24 cellular contexts compared by ENCODE assay signal in genomic region chr10:74027702-74028101, GRCh38. TPM values are rescaled to one million over a fixed set of nuclear protein-coding genes. Genes with fewer than 3 reads are reported as not detected.
DNase-seq lines count a peak whose midpoint lies in the region; ATAC-seq and TF ChIP-seq lines count a peak whose summit lies in the region.
"Had no signal": no experiment of that assay in that cellular context is flagged by ENCODE, and none has a peak within 500 bp of the region (broad histone marks: within the 10 kb centered on the region; RNA-seq: fewer than 3 reads in every experiment).

No MANE protein-coding gene starts in this region.

- H3K27me3 Mint-ChIP-seq in endodermal cell (ENCODE audit: insufficient read depth), result peaks cover 41% of the 10 kb centered on the region
- H3K27me3 Mint-ChIP-seq in WTC11 (ENCODE audit: low read depth), result no peaks in the 10 kb centered on the region
- H3K27me3 Mint-ChIP-seq: activated naive CD8-positive, alpha-beta T cell treated with anti-CD3 and anti-CD28 coated beads, Interleukin-2, amount 10 ng/mL, durations not matched to agents 7 days and 5 days; CD8-positive, alpha-beta memory T cell had no signal

- peaks cover 62% of the 10 kb centered on the region for H3K4me1 Mint-ChIP-seq in stimulated activated effector memory CD8-positive, alpha-beta T cell treated with anti-CD3 and anti-CD28 coated beads, Interleukin-12 subunit alpha, Interleukin-12 subunit beta, amount 100 ng/mL, for 72 hours
- H3K4me1 Mint-ChIP-seq in endodermal cell (peaks cover 28% of the 10 kb centered on the region), WTC11 (peaks cover 46% of the 10 kb centered on the region)

- H3K27ac Mint-ChIP-seq in stimulated activated effector memory CD8-positive, alpha-beta T cell treated with anti-CD3 and anti-CD28 coated beads, Interleukin-12 subunit alpha, Interleukin-12 subunit beta, amount 100 ng/mL, for 72 hours, result peak overlapping the region; percentile 78
- H3K27ac Mint-ChIP-seq in endodermal cell (no peak overlapping the region), WTC11 (no peak overlapping the region)
- H3K27ac Mint-ChIP-seq: activated naive CD8-positive, alpha-beta T cell treated with anti-CD3 and anti-CD28 coated beads, Interleukin-2, amount 10 ng/mL, durations not matched to agents 7 days and 5 days; nephron progenitor cell had no signal

- H3K36me3 Mint-ChIP-seq in stimulated activated effector memory CD8-positive, alpha-beta T cell treated with anti-CD3 and anti-CD28 coated beads, Interleukin-12 subunit alpha, Interleukin-12 subunit beta, amount 100 ng/mL, for 72 hours, result peaks cover 11% of the 10 kb centered on the region
- H3K36me3 Mint-ChIP-seq in endodermal cell (ENCODE audit: low read depth) (peaks cover 46% of the 10 kb centered on the region), WTC11 (peaks cover 5% of the 10 kb centered on the region)

- no peak overlapping the region for H3K4me3 Mint-ChIP-seq in stimulated activated effector memory CD8-positive, alpha-beta T cell treated with anti-CD3 and anti-CD28 coated beads, Interleukin-12 subunit alpha, Interleukin-12 subunit beta, amount 100 ng/mL, for 72 hours
- no peak overlapping the region for H3K4me3 Mint-ChIP-seq in endodermal cell
- no peak overlapping the region for H3K4me3 Mint-ChIP-seq in WTC11
- H3K4me3 Mint-ChIP-seq: activated naive CD8-positive, alpha-beta T cell treated with anti-CD3 and anti-CD28 coated beads, Interleukin-2, amount 10 ng/mL, durations not matched to agents 7 days and 5 days; nephron progenitor cell had no signal

- H3K4me3 ChIP-seq in fibroblast of mammary gland (ENCODE audit: control insufficient read depth, low read depth, low read length) (no peak overlapping the region), endodermal cell (ENCODE audit: low read length) (no peak overlapping the region)
- H3K4me3 ChIP-seq: heart right ventricle, lung, right atrium auricular region, spleen, upper lobe of left lung had no signal

- DNase-seq in stimulated activated CD4-positive, alpha-beta T cell treated with anti-CD3 and anti-CD28 coated beads, Interleukin-4, amount 100 ng/mL, for 24 hours, result peak; percentile 8
- DNase-seq in stimulated activated CD4-positive, alpha-beta T cell treated with anti-CD3 and anti-CD28 coated beads, Interleukin-4, amount 100 ng/mL, for 1 hour, result no peak
- peak; percentile 65 for DNase-seq in RKO (ENCODE audit: low spot score)
- DNase-seq in fibroblast of mammary gland (ENCODE audit: low read depth), result peak; percentile 40
- DNase-seq in stimulated activated effector memory CD8-positive, alpha-beta T cell treated with anti-CD3 and anti-CD28 coated beads, Interleukin-12 subunit alpha, Interleukin-12 subunit beta, amount 100 ng/mL, for 72 hours (ENCODE audit: low spot score in 2 of 2), result no peak
- no peak for DNase-seq in dermis blood vessel endothelial cell
- no peak for DNase-seq in endodermal cell
- DNase-seq in WTC11 (ENCODE audit: low spot score), result no peak
- DNase-seq: activated CD4-positive, alpha-beta T cell treated with anti-CD3 and anti-CD28 coated beads for 4 hours; activated naive CD8-positive, alpha-beta T cell treated with anti-CD3 and anti-CD28 coated beads, Interleukin-2, amount 10 ng/mL, durations not matched to agents 7 days and 5 days; BE2C; CD8-positive, alpha-beta memory T cell; heart right ventricle; KG1; kidney glomerular epithelial cell; NCI-H1436; nephron progenitor cell; spleen; T-helper 2 cell; upper lobe of left lung had no signal

- WGBS in endodermal cell (ENCODE audit: insufficient coverage in 1 of 2, insufficient read length in 1 of 2), 2 experiments, result 83% methylated on average over 2 of the region's 2 CpGs; no CpG with 5 or more reads in 1 of the 2 experiments

- POLR2A ChIA-PET in WTC11 (lab: Charles Lee), result interaction anchor here (0.6 to 1.4 kb wide), 3 partner anchors 30 to 128 kb away, joined by 3 to 4 read pairs (median 4); partner anchors contain the start of gene VCL

- H3K36me3 ChIP-seq in endodermal cell (ENCODE audit: control insufficient read depth, insufficient read depth, low read length), result peaks cover 50% of the 10 kb centered on the region
- H3K36me3 ChIP-seq: BE2C, upper lobe of left lung had no signal

- peaks cover 6% of the 10 kb centered on the region for H3K4me1 ChIP-seq in endodermal cell (ENCODE audit: control insufficient read depth, insufficient read depth, low read length)
- H3K4me1 ChIP-seq: parathyroid adenoma had no signal

- H3K27ac ChIP-seq in endodermal cell (ENCODE audit: low read depth, low read length), result no peak overlapping the region
- H3K27ac ChIP-seq: heart right ventricle, parathyroid adenoma, spleen, upper lobe of left lung had no signal

- peak; percentile 57 for ATAC-seq in stimulated activated effector memory CD8-positive, alpha-beta T cell treated with anti-CD3 and anti-CD28 coated beads, Interleukin-12 subunit alpha, Interleukin-12 subunit beta, amount 100 ng/mL, for 72 hours
- ATAC-seq in WTC11, result no peak
- ATAC-seq: heart right ventricle, Right ventricle myocardium inferior had no signal

- peaks cover 6% of the 10 kb centered on the region for H3K27me3 ChIP-seq in endodermal cell (ENCODE audit: control insufficient read depth, insufficient read depth, low read length, poor library complexity, severe bottlenecking)
- H3K27me3 ChIP-seq: BE2C, heart right ventricle, right atrium auricular region, spleen, upper lobe of left lung had no signal

- no peak overlapping the region for H3K9ac ChIP-seq in endodermal cell (ENCODE audit: extremely low read depth, low read length, poor library complexity, severe bottlenecking)
- H3K9ac ChIP-seq: parathyroid adenoma had no signal

- CTCF ChIA-PET in WTC11 (lab: Charles Lee), result no interaction called here

- no peaks in the 10 kb centered on the region for H3K9me3 ChIP-seq in endodermal cell (ENCODE audit: control insufficient read depth, low read length)
- H3K9me3 ChIP-seq: BE2C, heart right ventricle, right atrium auricular region, spleen, upper lobe of left lung had no signal

- no peaks in the 10 kb centered on the region for H3K9me3 Mint-ChIP-seq in stimulated activated effector memory CD8-positive, alpha-beta T cell treated with anti-CD3 and anti-CD28 coated beads, Interleukin-12 subunit alpha, Interleukin-12 subunit beta, amount 100 ng/mL, for 72 hours
- H3K9me3 Mint-ChIP-seq in endodermal cell (no peaks in the 10 kb centered on the region), WTC11 (no peaks in the 10 kb centered on the region)
- H3K9me3 Mint-ChIP-seq: activated naive CD8-positive, alpha-beta T cell treated with anti-CD3 and anti-CD28 coated beads, Interleukin-2, amount 10 ng/mL, durations not matched to agents 7 days and 5 days; CD8-positive, alpha-beta memory T cell; nephron progenitor cell had no signal

- TF ChIP-seq CTCF in fibroblast of mammary gland (conservative IDR thresholded peaks at IDR 0.05; ENCODE audit: control insufficient read depth, insufficient read depth, low read depth, low read length), result no peak
- TF ChIP-seq CTCF in endodermal cell (conservative IDR thresholded peaks at IDR 0.05), result no peak
- no peak for TF ChIP-seq CTCF in WTC11 (IDR thresholded peaks at IDR 0.05)

TF ChIP-seq in WTC11, 78 proteins besides CTCF, POLR2A, EP300 and RAD21 (continues in another document):
- TF ChIP-seq TEAD1 (CRISPR knock-in tag; IDR thresholded peaks at IDR 0.05) (no peak), MXD4 (CRISPR knock-in tag; IDR thresholded peaks at IDR 0.05; ENCODE audit: borderline replicate concordance) (no peak), ATF3 (CRISPR knock-in tag; conservative IDR thresholded peaks at IDR 0.05) (no peak), ZNF671 (CRISPR knock-in tag; IDR thresholded peaks at IDR 0.05) (no peak), CREM (CRISPR knock-in tag; IDR thresholded peaks at IDR 0.05) (no peak), ATF1 (CRISPR knock-in tag; IDR thresholded peaks at IDR 0.05) (no peak), E2F4 (CRISPR knock-in tag; IDR thresholded peaks at IDR 0.05; ENCODE audit: borderline replicate concordance, low read depth) (no peak), ZNF219 (CRISPR knock-in tag; IDR thresholded peaks at IDR 0.05; ENCODE audit: borderline replicate concordance) (no peak), ZNF232 (CRISPR knock-in tag; IDR thresholded peaks at IDR 0.05) (no peak), NFYB (CRISPR knock-in tag; conservative IDR thresholded peaks at IDR 0.05; ENCODE audit: low read depth) (no peak), NR1H2 (CRISPR knock-in tag; IDR thresholded peaks at IDR 0.05) (no peak)

RNA-seq across cellular contexts. Expression of gene VCL, which starts 29.8 kb away (rescaled TPM):
- total RNA-seq in dermis blood vessel endothelial cell (107 and 163 TPM in 2 replicates), endodermal cell (100 to 1,000 TPM; 109 to 214 TPM), WTC11 (2021) (225 to 236 TPM (median 234 TPM) in 3 replicates)
- polyA plus RNA-seq in endodermal cell (2013, experiment 1 of 2), result 102 TPM
- 96.2 TPM for polyA plus RNA-seq in endodermal cell (2013, experiment 2 of 2)

Comparison
In these comparisons a context has a peak if more than half of its experiments do, and no peak if none do; other contexts are left out.
1. DNase-seq: peak in stimulated activated CD4-positive, alpha-beta T cell treated with anti-CD3 and anti-CD28 coated beads, Interleukin-4, amount 100 ng/mL, for 24 hours (single experiment), RKO (single experiment) and fibroblast of mammary gland (single experiment); none in stimulated activated CD4-positive, alpha-beta T cell treated with anti-CD3 and anti-CD28 coated beads, Interleukin-4, amount 100 ng/mL, for 1 hour (single experiment), stimulated activated effector memory CD8-positive, alpha-beta T cell treated with anti-CD3 and anti-CD28 coated beads, Interleukin-12 subunit alpha, Interleukin-12 subunit beta, amount 100 ng/mL, for 72 hours (0 of 2), dermis blood vessel endothelial cell (single experiment), endodermal cell (single experiment) and WTC11 (single experiment).